Comparison of ENCODE assay signal across 20 cellular contexts in the genomic region with DNA sequence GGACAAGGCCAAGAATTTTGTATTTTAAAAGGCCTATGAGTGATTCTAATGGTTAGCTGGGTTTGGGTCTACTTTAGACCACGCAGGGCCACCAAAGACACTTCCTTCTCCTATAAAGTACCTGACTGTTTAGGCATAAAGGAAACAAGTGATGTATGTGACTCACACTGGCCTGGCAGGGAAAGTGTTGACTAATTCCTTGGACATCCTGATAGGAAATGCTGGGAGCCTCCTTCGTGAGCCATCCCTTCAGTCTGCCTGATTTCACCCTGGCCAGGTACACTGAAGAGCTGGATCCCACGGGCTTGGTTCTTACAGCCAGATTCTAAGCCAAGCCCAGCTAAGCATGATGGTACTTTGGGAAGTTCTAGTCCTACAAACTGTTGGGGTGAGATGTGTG.
DNase-seq lines count a peak whose midpoint lies in the region; ATAC-seq, FAIRE-seq and TF ChIP-seq lines count a peak whose summit lies in the region.
"Had no signal": no experiment of that assay in that cellular context is flagged by ENCODE, and none has a peak within 500 bp of the region (broad histone marks: within the 10 kb centered on the region; RNA-seq: fewer than 3 reads in every experiment).

No MANE protein-coding gene starts in this region.

- DNase-seq in BJ (ENCODE audit: low read depth) (peak; percentile 6), HTR-8/SVneo (ENCODE audit: insufficient read length, low spot score) (peak; percentile 41), brain microvascular endothelial cell (peak; percentile 1), mesendoderm (peak; percentile 22), chondrocyte (ENCODE audit: low spot score) (no peak), HCEC 1CT (no peak), NOMO-1 treated with dmso at 0.1 percent for 144 hours (lab: John Stamatoyannopoulos, UW; ENCODE audit: unreplicated experiment) (no peak)
- no peak for DNase-seq in CD8-positive, alpha-beta T cell
- DNase-seq: activated CD8-positive, alpha-beta memory T cell treated with anti-CD3 and anti-CD28 coated beads, Interleukin-2, amount 50 U/mL, for 4 hours; activated naive CD4-positive, alpha-beta T cell treated with anti-CD3 and anti-CD28 coated beads, Interleukin-2, amount 10 ng/mL, durations not matched to agents 7 days and 5 days; effector memory CD4-positive, alpha-beta T cell; NCI-H2081 treated with DMSO at 0.1 percent for 48 hours; NCI-H526 treated with DMSO at 0.1 percent for 48 hours; nephron progenitor cell; PC-9; retina; substantia nigra; T-cell had no signal

- no peak for ATAC-seq in CD8-positive, alpha-beta T cell
- ATAC-seq: T-cell had no signal

- H3K36me3 ChIP-seq in BJ (ENCODE audit: control insufficient read depth, insufficient read depth, low read length) = no peaks in the 10 kb centered on the region
- no peaks in the 10 kb centered on the region for H3K36me3 ChIP-seq in brain microvascular endothelial cell (replicated peaks)
- H3K36me3 ChIP-seq in mesendoderm (ENCODE audit: control insufficient read depth, insufficient read depth, low read length) = no peaks in the 10 kb centered on the region
- no peaks in the 10 kb centered on the region for H3K36me3 ChIP-seq in CD8-positive, alpha-beta T cell (ENCODE audit: insufficient read depth, low read length)
- H3K36me3 ChIP-seq: BLaER1 treated with 17β-estradiol and CSF1 and Interleukin-3, amounts not matched to agents 10 nM and 100 nM; gastrocnemius medialis had no signal

- no peak overlapping the region for H3K18ac ChIP-seq in mesendoderm (ENCODE audit: low read length)

- no peak overlapping the region for H2AK5ac ChIP-seq in mesendoderm (ENCODE audit: low read length)

- peaks cover 6% of the 10 kb centered on the region for H3K9me3 Mint-ChIP-seq in chondrocyte (ENCODE audit: low read depth)
- peaks cover 2% of the 10 kb centered on the region for H3K9me3 Mint-ChIP-seq in CD8-positive, alpha-beta T cell
- H3K9me3 Mint-ChIP-seq: activated naive CD4-positive, alpha-beta T cell treated with anti-CD3 and anti-CD28 coated beads, Interleukin-2, amount 10 ng/mL, durations not matched to agents 7 days and 5 days; nephron progenitor cell; T-cell had no signal

- FAIRE-seq in HTR-8/SVneo (lab: Jason Lieb, UNC) = no peak

- H3K56ac ChIP-seq in mesendoderm (ENCODE audit: low read length) = no peak overlapping the region

- WGBS in mesendoderm (ENCODE audit: extremely low coverage, insufficient coverage, low lambda C conversion rate) = no CpG with 5 or more reads among the region's 3 CpGs

- H3K79me1 ChIP-seq in mesendoderm (ENCODE audit: low read length) = no peaks in the 10 kb centered on the region

- intact Hi-C loops in CD8-positive, alpha-beta T cell (cut with DNase I, micrococcal nuclease) = no loop called here

- H3K27me3 Mint-ChIP-seq in chondrocyte (ENCODE audit: low read depth) = no peaks in the 10 kb centered on the region
- H3K27me3 Mint-ChIP-seq in CD8-positive, alpha-beta T cell (ENCODE audit: low read depth) = peaks cover 7% of the 10 kb centered on the region
- H3K27me3 Mint-ChIP-seq: activated naive CD4-positive, alpha-beta T cell treated with anti-CD3 and anti-CD28 coated beads, Interleukin-2, amount 10 ng/mL, durations not matched to agents 7 days and 5 days had no signal

- H2BK15ac ChIP-seq in mesendoderm (replicated peaks; ENCODE audit: low read depth) = no peak overlapping the region

- H3K4me2 ChIP-seq in mesendoderm (ENCODE audit: low read length) = no peak overlapping the region
- H3K4me2 ChIP-seq: BLaER1 treated with 17β-estradiol and CSF1 and Interleukin-3, amounts not matched to agents 10 nM and 100 nM; PC-9 had no signal

- in situ Hi-C loops in brain microvascular endothelial cell (cut with HindIII; ENCODE audit: low pct_ligation_motif_present, low sequenced_read_pairs) = no loop called here

- H3K9ac ChIP-seq in mesendoderm (ENCODE audit: low read length) = no peak overlapping the region
- H3K9ac ChIP-seq: BLaER1 treated with 17β-estradiol and CSF1 and Interleukin-3, amounts not matched to agents 10 nM and 100 nM had no signal

- H3K23ac ChIP-seq in mesendoderm (ENCODE audit: low read length) = no peak overlapping the region

- peaks cover 1% of the 10 kb centered on the region for H3K4me1 ChIP-seq in mesendoderm (ENCODE audit: control insufficient read depth, low read depth, low read length)
- no peaks in the 10 kb centered on the region for H3K4me1 ChIP-seq in CD8-positive, alpha-beta T cell (ENCODE audit: insufficient read depth, low read length)
- H3K4me1 ChIP-seq: gastrocnemius medialis had no signal

- no peak overlapping the region for H2BK5ac ChIP-seq in mesendoderm (ENCODE audit: low read length)

- no peaks in the 10 kb centered on the region for H3K27me3 ChIP-seq in BJ (ENCODE audit: control insufficient read depth, insufficient read depth, low read length)
- H3K27me3 ChIP-seq in brain microvascular endothelial cell (replicated peaks) = no peaks in the 10 kb centered on the region
- H3K27me3 ChIP-seq in mesendoderm (ENCODE audit: insufficient read depth, low read length, poor library complexity) = no peaks in the 10 kb centered on the region
- no peaks in the 10 kb centered on the region for H3K27me3 ChIP-seq in CD8-positive, alpha-beta T cell (ENCODE audit: insufficient read depth, low read length)
- H3K27me3 ChIP-seq: BLaER1 treated with 17β-estradiol and CSF1 and Interleukin-3, amounts not matched to agents 10 nM and 100 nM; gastrocnemius medialis had no signal

- H4K8ac ChIP-seq in mesendoderm (ENCODE audit: low read depth, low read length) = no peak overlapping the region

- H3K36me3 Mint-ChIP-seq in chondrocyte (ENCODE audit: low read depth) = no peaks in the 10 kb centered on the region
- H3K36me3 Mint-ChIP-seq in CD8-positive, alpha-beta T cell = no peaks in the 10 kb centered on the region
- H3K36me3 Mint-ChIP-seq: activated naive CD4-positive, alpha-beta T cell treated with anti-CD3 and anti-CD28 coated beads, Interleukin-2, amount 10 ng/mL, durations not matched to agents 7 days and 5 days; T-cell had no signal

- no peaks in the 10 kb centered on the region for H3K4me1 Mint-ChIP-seq in chondrocyte (ENCODE audit: low read depth)
- no peaks in the 10 kb centered on the region for H3K4me1 Mint-ChIP-seq in CD8-positive, alpha-beta T cell (ENCODE audit: low read depth)
- H3K4me1 Mint-ChIP-seq: activated naive CD4-positive, alpha-beta T cell treated with anti-CD3 and anti-CD28 coated beads, Interleukin-2, amount 10 ng/mL, durations not matched to agents 7 days and 5 days; nephron progenitor cell; T-cell had no signal

- TF ChIP-seq CTCF in BJ (IDR thresholded peaks at IDR 0.05; ENCODE audit: insufficient read depth, low read depth, low read length) (no peak), brain microvascular endothelial cell (IDR thresholded peaks at IDR 0.05; ENCODE audit: low read depth, low read length, missing control alignments) (no peak), chondrocyte (IDR thresholded peaks at IDR 0.05) (no peak)
- TF ChIP-seq CTCF in CD8-positive, alpha-beta T cell (IDR thresholded peaks at IDR 0.05) = no peak

- no peak overlapping the region for H3K27ac Mint-ChIP-seq in chondrocyte (ENCODE audit: unreplicated experiment)
- no peak overlapping the region for H3K27ac Mint-ChIP-seq in CD8-positive, alpha-beta T cell
- H3K27ac Mint-ChIP-seq: activated naive CD4-positive, alpha-beta T cell treated with anti-CD3 and anti-CD28 coated beads, Interleukin-2, amount 10 ng/mL, durations not matched to agents 7 days and 5 days; nephron progenitor cell; T-cell had no signal

- no peak overlapping the region for H3K4me3 Mint-ChIP-seq in chondrocyte (ENCODE audit: unreplicated experiment)
- H3K4me3 Mint-ChIP-seq in CD8-positive, alpha-beta T cell = no peak overlapping the region
- H3K4me3 Mint-ChIP-seq: activated naive CD4-positive, alpha-beta T cell treated with anti-CD3 and anti-CD28 coated beads, Interleukin-2, amount 10 ng/mL, durations not matched to agents 7 days and 5 days; nephron progenitor cell; T-cell had no signal

- H3K4me3 ChIP-seq in BJ (ENCODE audit: low read depth, low read length) = no peak overlapping the region
- H3K4me3 ChIP-seq in brain microvascular endothelial cell (ENCODE audit: low read depth, low read length) = no peak overlapping the region
- no peak overlapping the region for H3K4me3 ChIP-seq in mesendoderm (ENCODE audit: low read length)
- H3K4me3 ChIP-seq in CD8-positive, alpha-beta T cell (ENCODE audit: low read depth, low read length) = no peak overlapping the region
- H3K4me3 ChIP-seq: BLaER1 treated with 17β-estradiol and CSF1 and Interleukin-3, amounts not matched to agents 10 nM and 100 nM; gastrocnemius medialis; PC-9 had no signal

- H4K5ac ChIP-seq in mesendoderm (ENCODE audit: low read length) = no peak overlapping the region

- CTCF ChIA-PET in BJ (lab: Yijun Ruan, JAX) = interaction anchor here (0.6 kb wide), 1 partner anchor 25 kb away, joined by 3 read pairs; no protein-coding TSS in a partner anchor
- CTCF ChIA-PET in CD8-positive, alpha-beta T cell (lab: Charles Lee) = no interaction called here

- no peak overlapping the region for H3K4ac ChIP-seq in mesendoderm (ENCODE audit: low read depth, low read length)

- H3K9me3 ChIP-seq in CD8-positive, alpha-beta T cell (ENCODE audit: low read length) = no peaks in the 10 kb centered on the region
- H3K9me3 ChIP-seq: BLaER1 treated with 17β-estradiol and CSF1 and Interleukin-3, amounts not matched to agents 10 nM and 100 nM; gastrocnemius medialis had no signal

- POLR2A ChIA-PET in BJ (lab: Charles Lee) = no interaction called here
- POLR2A ChIA-PET in CD8-positive, alpha-beta T cell (lab: Charles Lee) = no interaction called here

- H3K79me2 ChIP-seq in mesendoderm (ENCODE audit: control insufficient read depth, insufficient read depth, low read length) = no peaks in the 10 kb centered on the region

- no peak overlapping the region for H2BK120ac ChIP-seq in mesendoderm (ENCODE audit: low read depth, low read length)

- H3K27ac ChIP-seq in brain microvascular endothelial cell (no peak overlapping the region), mesendoderm (ENCODE audit: low read depth, low read length) (no peak overlapping the region)
- H3K27ac ChIP-seq in CD8-positive, alpha-beta T cell (ENCODE audit: low read depth, low read length) = no peak overlapping the region
- H3K27ac ChIP-seq: BLaER1 treated with 17β-estradiol and CSF1 and Interleukin-3, amounts not matched to agents 10 nM and 100 nM; gastrocnemius medialis; PC-9 had no signal

Comparison
In these comparisons a context has a peak if more than half of its experiments do, and no peak if none do; other contexts are left out.
1. DNase-seq: peak in BJ (single experiment), HTR-8/SVneo (single experiment), brain microvascular endothelial cell (single experiment) and mesendoderm (single experiment); none in chondrocyte (single experiment), CD8-positive, alpha-beta T cell (0 of 7), HCEC 1CT (single experiment) and NOMO-1 treated with dmso at 0.1 percent for 144 hours (single experiment).